Comparison of ENCODE assay signal across 8 cellular contexts in genomic region chr10:7408494-7409044, GRCh38. TPM values are rescaled to one million over a fixed set of nuclear protein-coding genes. Genes with fewer than 3 reads are reported as not detected.
A peak's percentile ranks its signal among the peaks of the same experiment; 100 is the strongest.
DNase-seq lines count a peak whose midpoint lies in the region; ATAC-seq and TF ChIP-seq lines count a peak whose summit lies in the region.

No MANE protein-coding gene starts in this region.

- POLR2A ChIA-PET in WTC11 (lab: Charles Lee): interaction anchor here (0.6 kb wide), 1 partner anchor 21 kb away, joined by 4 read pairs; no protein-coding TSS in a partner anchor

- 3% methylated on average over 52 of the region's 52 CpGs for WGBS in liver

- no peak overlapping the region for H3K27ac Mint-ChIP-seq in WTC11

- peaks cover 11 to 54% (median 34%) of the 10 kb centered on the region in 4 donors for H3K4me1 ChIP-seq in liver (ENCODE audit: control insufficient read depth in 4 of 4, insufficient read depth in 4 of 4, low read length in 3 of 4)

- DNase-seq in WTC11 (ENCODE audit: low spot score) (peak; percentile 59), NCI-H69 (lab: John Stamatoyannopoulos, UW) (no peak), DMS153 (lab: John Stamatoyannopoulos, UW) (no peak)
- peak; percentile 43 for DNase-seq in stimulated activated CD8-positive, alpha-beta memory T cell treated with anti-CD3 and anti-CD28 coated beads, Interleukin-12 subunit alpha, Interleukin-12 subunit beta, amount 100 ng/mL, for 4 hours (ENCODE audit: low read depth)

- no peak for TF ChIP-seq CTCF in WTC11 (IDR thresholded peaks at IDR 0.05)
- TF ChIP-seq CTCF in liver (IDR thresholded peaks at IDR 0.05; ENCODE audit: low read depth, low read length, missing input control): peak; percentile 34

- H3K36me3 ChIP-seq in liver (ENCODE audit: control insufficient read depth in 4 of 4, insufficient read depth in 3 of 4, low read depth in 1 of 4, low read length in 3 of 4): no peaks in the 10 kb centered on the region

- ATAC-seq in HG03135 (IDR thresholded peaks at IDR 0.05; ENCODE audit: unreplicated experiment) (peak; percentile 18), WTC11 (peak; percentile 1; the same call in 1 of the 2 replicates)

- H3K9me3 ChIP-seq in liver (ENCODE audit: control insufficient read depth in 4 of 4, low read length in 3 of 4): no peaks in the 10 kb centered on the region

- H3K4me3 Mint-ChIP-seq in WTC11: peak overlapping the region; percentile 92

- H3K27ac ChIP-seq in cingulate gyrus (ENCODE audit: low read depth, low read length) (peak overlapping the region; percentile 69), liver (ENCODE audit: low read depth in 1 of 2, low read length in 2 of 2) (peak overlapping the region; percentile 55)

- H3K4me1 Mint-ChIP-seq in WTC11: peaks cover 37% of the 10 kb centered on the region

- TF ChIP-seq RAD21 in liver (IDR thresholded peaks at IDR 0.05): peak; percentile 62 to 75

- H3K27me3 Mint-ChIP-seq in WTC11 (ENCODE audit: low read depth): peaks cover 66% of the 10 kb centered on the region

- CTCF ChIA-PET in WTC11 (lab: Charles Lee): interaction anchor here (1.0 to 5.6 kb wide), 4 partner anchors 107 to 488 kb away, joined by 4 to 38 read pairs (median 16); no protein-coding TSS in a partner anchor

- H3K4me3 ChIP-seq in GM08714 (ENCODE audit: low read length) (peak overlapping the region; percentile 98), liver (ENCODE audit: low read depth in 1 of 3, low read length in 3 of 3) (peak overlapping the region; percentile 41 to 76 (median 74))

- H3K27me3 ChIP-seq in liver (ENCODE audit: control insufficient read depth in 4 of 4, insufficient read depth in 4 of 4, low read length in 3 of 4): peaks cover 0 to 8% (median under 1%) of the 10 kb centered on the region in 4 donors

- no peaks in the 10 kb centered on the region for H3K9me3 Mint-ChIP-seq in WTC11

- no peaks in the 10 kb centered on the region for H3K36me3 Mint-ChIP-seq in WTC11

- no peak overlapping the region for H3K9ac ChIP-seq in liver (ENCODE audit: low read depth in 1 of 2, low read length in 2 of 2)

TF ChIP-seq in WTC11, 78 proteins besides CTCF, POLR2A, EP300 and RAD21 (continues in another document):
- TF ChIP-seq FOXK1 (CRISPR knock-in tag; IDR thresholded peaks at IDR 0.05): peak; percentile 32
- TF ChIP-seq CREM (CRISPR knock-in tag; IDR thresholded peaks at IDR 0.05): no peak
- no peak for TF ChIP-seq ZNF121 (CRISPR knock-in tag; IDR thresholded peaks at IDR 0.05)
- TF ChIP-seq USF2 (CRISPR knock-in tag; IDR thresholded peaks at IDR 0.05): no peak
- TF ChIP-seq USF1 (CRISPR knock-in tag; IDR thresholded peaks at IDR 0.05): no peak
- peak; percentile 44; the same call in 1 of the 2 replicates for TF ChIP-seq E2F5 (CRISPR knock-in tag; IDR thresholded peaks at IDR 0.05)
- TF ChIP-seq E2F4 (CRISPR knock-in tag; IDR thresholded peaks at IDR 0.05; ENCODE audit: borderline replicate concordance, low read depth): 0 out of 2 replicates have a peak, but pooled peaks have one; percentile 20
- no peak for TF ChIP-seq JAZF1 (CRISPR knock-in tag; IDR thresholded peaks at IDR 0.05)
- TF ChIP-seq SP1 (CRISPR knock-in tag; conservative IDR thresholded peaks at IDR 0.05): 0 out of 2 replicates have a peak, but pooled peaks have one; percentile 21
- no peak for TF ChIP-seq ETV6 (CRISPR knock-in tag; IDR thresholded peaks at IDR 0.05)
- TF ChIP-seq MAX (CRISPR knock-in tag; IDR thresholded peaks at IDR 0.05): peak; percentile 48; the same call in 1 of the 2 replicates
- no peak for TF ChIP-seq SOX15 (CRISPR knock-in tag; IDR thresholded peaks at IDR 0.05)

TF ChIP-seq in liver, 16 proteins besides CTCF, POLR2A, EP300 and RAD21:
- no peak for TF ChIP-seq TAF1 (conservative IDR thresholded peaks at IDR 0.05)
- no peak for TF ChIP-seq FOXA1 (IDR thresholded peaks at IDR 0.05)
- no peak for TF ChIP-seq NR2F2 (IDR thresholded peaks at IDR 0.05)
- no peak for TF ChIP-seq ZBTB33 (IDR thresholded peaks at IDR 0.05)
- no peak for TF ChIP-seq SP1 (IDR thresholded peaks at IDR 0.05)
- no peak for TF ChIP-seq GABPA (IDR thresholded peaks at IDR 0.05 in 1 of 2, conservative IDR thresholded peaks at IDR 0.05 in 1 of 2)
- no peak for TF ChIP-seq HNF4G (IDR thresholded peaks at IDR 0.05)
- no peak for TF ChIP-seq YY1 (IDR thresholded peaks at IDR 0.05)
- TF ChIP-seq REST (IDR thresholded peaks at IDR 0.05): no peak

RNA-seq across cellular contexts. Expression of gene SFMBT2, which starts 2.3 kb away (rescaled TPM):
- 10.9 to 14.3 TPM (median 12.0 TPM) in 3 replicates for total RNA-seq in WTC11 (2021)
- 1 to 10 TPM; 2.3 to 2.8 TPM for total RNA-seq in liver
- under 1 TPM; 0.46 to 0.76 TPM for polyA plus RNA-seq in liver

Comparison
In these comparisons a context has a peak if more than half of its experiments do, and no peak if none do; other contexts are left out.
1. DNase-seq: peak in WTC11 (single experiment) and stimulated activated CD8-positive, alpha-beta memory T cell treated with anti-CD3 and anti-CD28 coated beads, Interleukin-12 subunit alpha, Interleukin-12 subunit beta, amount 100 ng/mL, for 4 hours (single experiment); none in NCI-H69 (single experiment) and DMS153 (single experiment).